ENCODE assay signal across 10 cellular contexts in genomic region chr2:138516030-138516704, GRCh38. TPM values are rescaled to one million over a fixed set of nuclear protein-coding genes. Genes with fewer than 3 reads are reported as not detected.
A peak's percentile ranks its signal among the peaks of the same experiment; 100 is the strongest.
DNase-seq lines count a peak whose midpoint lies in the region; ATAC-seq and TF ChIP-seq lines count a peak whose summit lies in the region.
"Had no signal": no experiment of that assay in that cellular context is flagged by ENCODE, and none has a peak within 500 bp of the region (broad histone marks: within the 10 kb centered on the region; RNA-seq: fewer than 3 reads in every experiment).

No MANE protein-coding gene starts in this region.

- no peak overlapping the region for H3K4ac ChIP-seq in mesenchymal stem cell (ENCODE audit: low read depth in 1 of 2, low read length in 2 of 2)

- H2AFZ ChIP-seq in GM23338 (no peak overlapping the region), mesenchymal stem cell (ENCODE audit: low read depth, low read length) (no peak overlapping the region)

- no peak overlapping the region for H3K4me3 Mint-ChIP-seq in GM23338
- H3K4me3 Mint-ChIP-seq: activated CD8-positive, alpha-beta memory T cell treated with anti-CD3 and anti-CD28 coated beads, Interleukin-2, amount 10 ng/mL, durations not matched to agents 7 days and 5 days had no signal

- H3K4me1 ChIP-seq in GM23338 (ENCODE audit: insufficient read depth) (peaks cover 27% of the 10 kb centered on the region), mesenchymal stem cell (ENCODE audit: control insufficient read depth, insufficient read depth, low read depth, low read length) (no peaks in the 10 kb centered on the region)

- peaks cover 100% of the 10 kb centered on the region for H3K79me2 ChIP-seq in GM23338 (replicated peaks; ENCODE audit: insufficient read depth)

- H3K14ac ChIP-seq in mesenchymal stem cell (ENCODE audit: low read length in 2 of 2): no peak overlapping the region

- no peaks in the 10 kb centered on the region for H3K9me3 Mint-ChIP-seq in GM23338

- H3K27me3 ChIP-seq in GM23338 (ENCODE audit: insufficient read depth) (no peaks in the 10 kb centered on the region), mesenchymal stem cell (ENCODE audit: control insufficient read depth in 1 of 2, insufficient read depth in 1 of 2, low read length in 2 of 2) (no peaks in the 10 kb centered on the region)

- H3K27me3 Mint-ChIP-seq in GM23338 (ENCODE audit: insufficient read depth, low read depth, poor library complexity): no peaks in the 10 kb centered on the region
- H3K27me3 Mint-ChIP-seq: activated CD8-positive, alpha-beta memory T cell treated with anti-CD3 and anti-CD28 coated beads, Interleukin-2, amount 10 ng/mL, durations not matched to agents 7 days and 5 days had no signal

- no peak overlapping the region for H3K27ac Mint-ChIP-seq in GM23338
- H3K27ac Mint-ChIP-seq: activated CD8-positive, alpha-beta memory T cell treated with anti-CD3 and anti-CD28 coated beads, Interleukin-2, amount 10 ng/mL, durations not matched to agents 7 days and 5 days had no signal

- H3F3A ChIP-seq in GM23338 (replicated peaks; ENCODE audit: low read depth): no peaks in the 10 kb centered on the region

- H3K4me3 ChIP-seq in GM23338: no peak overlapping the region
- no peak overlapping the region for H3K4me3 ChIP-seq in mesenchymal stem cell (ENCODE audit: insufficient read depth in 1 of 2, low read depth in 1 of 2, low read length in 2 of 2)

- peaks cover 28% of the 10 kb centered on the region for H3K4me1 Mint-ChIP-seq in GM23338

- H3K4me2 ChIP-seq in GM23338: no peak overlapping the region; the same call in 1 of the 2 replicates
- H3K4me2 ChIP-seq in mesenchymal stem cell (ENCODE audit: low read length, poor library complexity, severe bottlenecking): peak overlapping the region; percentile 36

- H3K9ac ChIP-seq in mesenchymal stem cell (ENCODE audit: low read length): no peak overlapping the region

- no peak for TF ChIP-seq CTCF in GM23338 (conservative IDR thresholded peaks at IDR 0.05; ENCODE audit: low read depth in 2 of 2)

- H3K36me3 Mint-ChIP-seq in GM23338 (ENCODE audit: low read depth): peaks cover 5% of the 10 kb centered on the region; the same call in 2 of the 3 replicates

- DNase-seq in AG08396 (ENCODE audit: low spot score) (peak; percentile 26), GM23338 (ENCODE audit: low spot score) (peak; percentile 16), amniotic epithelial cell (ENCODE audit: low read depth) (peak; percentile 54), mesenchymal stem cell (peak; percentile 11), NOMO-1 treated with dmso at 0.1 percent for 144 hours (lab: John Stamatoyannopoulos, UW; ENCODE audit: unreplicated experiment) (no peak)
- DNase-seq: activated CD8-positive, alpha-beta memory T cell treated with anti-CD3 and anti-CD28 coated beads, Interleukin-2, amount 10 ng/mL, durations not matched to agents 7 days and 5 days; NCI-H526 had no signal

- H3K9me3 ChIP-seq in mesenchymal stem cell (ENCODE audit: control insufficient read depth, low read length): no peaks in the 10 kb centered on the region

- no peak overlapping the region for H4K91ac ChIP-seq in mesenchymal stem cell (ENCODE audit: low read length)

- H2BK5ac ChIP-seq in mesenchymal stem cell (ENCODE audit: low read depth, low read length, poor library complexity, severe bottlenecking): no peak overlapping the region

- H3K27ac ChIP-seq in GM23338 (ENCODE audit: low read depth) (no peak overlapping the region), mesenchymal stem cell (ENCODE audit: low read length, poor library complexity, severe bottlenecking) (peak overlapping the region; percentile 85)

- whole genome bisulfite sequencing in mesenchymal stem cell: 80% methylated on average over 3 of the region's 3 CpGs

- H3K36me3 ChIP-seq in GM23338 (ENCODE audit: insufficient read depth): no peaks in the 10 kb centered on the region
- no peaks in the 10 kb centered on the region for H3K36me3 ChIP-seq in mesenchymal stem cell (ENCODE audit: control insufficient read depth in 1 of 2, insufficient read depth in 2 of 2, low read depth in 1 of 2, low read length in 2 of 2)

- no peak overlapping the region for H3K23ac ChIP-seq in mesenchymal stem cell (ENCODE audit: low read length in 2 of 2)

- no peak overlapping the region for H3K18ac ChIP-seq in mesenchymal stem cell (ENCODE audit: low read depth in 1 of 2, low read length in 2 of 2)

- H3K79me1 ChIP-seq in mesenchymal stem cell (replicated peaks; ENCODE audit: low read length, poor library complexity, severe bottlenecking): peaks cover 4% of the 10 kb centered on the region

- H4K8ac ChIP-seq in mesenchymal stem cell (ENCODE audit: low read length): no peak overlapping the region

- no peak overlapping the region for H2BK15ac ChIP-seq in mesenchymal stem cell (ENCODE audit: low read depth, poor library complexity, severe bottlenecking)

- no peaks in the 10 kb centered on the region for H3K9me2 ChIP-seq in GM23338 (ENCODE audit: insufficient read depth)

- H2AK5ac ChIP-seq in mesenchymal stem cell (ENCODE audit: low read length, severe bottlenecking): no peak overlapping the region

- ATAC-seq in GM23338 (no peak), HG03039 (IDR thresholded peaks at IDR 0.05; ENCODE audit: unreplicated experiment) (no peak), HG03439 (IDR thresholded peaks at IDR 0.05; ENCODE audit: unreplicated experiment) (no peak), esophagus mucosa (no peak)
- ATAC-seq: activated CD8-positive, alpha-beta memory T cell treated with anti-CD3 and anti-CD28 coated beads, Interleukin-2, amount 10 ng/mL, durations not matched to agents 7 days and 5 days had no signal

- peaks cover 12% of the 10 kb centered on the region for H4K20me1 ChIP-seq in GM23338 (replicated peaks; ENCODE audit: insufficient read depth)

- H2BK12ac ChIP-seq in mesenchymal stem cell (ENCODE audit: low read length in 2 of 2): no peak overlapping the region

- H2BK120ac ChIP-seq in mesenchymal stem cell (ENCODE audit: low read depth, low read length): no peak overlapping the region

TF ChIP-seq in GM23338, 12 proteins besides CTCF, POLR2A, EP300 and RAD21 (continues in another document):
- TF ChIP-seq CREB1 (CRISPR knock-in tag; IDR thresholded peaks at IDR 0.05; ENCODE audit: low read depth): no peak
- no peak for TF ChIP-seq EZH2phosphoT487 (IDR thresholded peaks at IDR 0.05; ENCODE audit: unreplicated experiment)
- TF ChIP-seq JUNB (IDR thresholded peaks at IDR 0.05; ENCODE audit: unreplicated experiment): no peak
- no peak for TF ChIP-seq POLR2AphosphoS5 (IDR thresholded peaks at IDR 0.05; ENCODE audit: low read depth)
- no peak for TF ChIP-seq REST (IDR thresholded peaks at IDR 0.05; ENCODE audit: unreplicated experiment)
- no peak for TF ChIP-seq EZH2 (IDR thresholded peaks at IDR 0.05; ENCODE audit: low read depth, unreplicated experiment)
- no peak for TF ChIP-seq ZNF331 (CRISPR knock-in tag; IDR thresholded peaks at IDR 0.05; ENCODE audit: low read depth)
- no peak for TF ChIP-seq ETS1 (IDR thresholded peaks at IDR 0.05)
- TF ChIP-seq STAT1 (IDR thresholded peaks at IDR 0.05; ENCODE audit: unreplicated experiment): no peak

RNA-seq across cellular contexts. Expression of gene SPOPL, which starts 14.6 kb away (rescaled TPM):
- 13.5 and 15.4 TPM in 2 replicates for total RNA-seq in GM23338 (2014; rRNA removed; shearing (Covaris generic))
- polyA plus RNA-seq in GM23338 (2016; fragmentation: Nextera tagmentation; extraction: Ambion mirVana): 3.1 and 4.5 TPM in 2 replicates
- polyA plus RNA-seq in mesenchymal stem cell (2013, experiment 1 of 2): 8.6 TPM
- polyA plus RNA-seq in mesenchymal stem cell (2013, experiment 2 of 2): 9.9 TPM
- 8.8 TPM for total RNA-seq in esophagus mucosa
